In the genomic region with DNA sequence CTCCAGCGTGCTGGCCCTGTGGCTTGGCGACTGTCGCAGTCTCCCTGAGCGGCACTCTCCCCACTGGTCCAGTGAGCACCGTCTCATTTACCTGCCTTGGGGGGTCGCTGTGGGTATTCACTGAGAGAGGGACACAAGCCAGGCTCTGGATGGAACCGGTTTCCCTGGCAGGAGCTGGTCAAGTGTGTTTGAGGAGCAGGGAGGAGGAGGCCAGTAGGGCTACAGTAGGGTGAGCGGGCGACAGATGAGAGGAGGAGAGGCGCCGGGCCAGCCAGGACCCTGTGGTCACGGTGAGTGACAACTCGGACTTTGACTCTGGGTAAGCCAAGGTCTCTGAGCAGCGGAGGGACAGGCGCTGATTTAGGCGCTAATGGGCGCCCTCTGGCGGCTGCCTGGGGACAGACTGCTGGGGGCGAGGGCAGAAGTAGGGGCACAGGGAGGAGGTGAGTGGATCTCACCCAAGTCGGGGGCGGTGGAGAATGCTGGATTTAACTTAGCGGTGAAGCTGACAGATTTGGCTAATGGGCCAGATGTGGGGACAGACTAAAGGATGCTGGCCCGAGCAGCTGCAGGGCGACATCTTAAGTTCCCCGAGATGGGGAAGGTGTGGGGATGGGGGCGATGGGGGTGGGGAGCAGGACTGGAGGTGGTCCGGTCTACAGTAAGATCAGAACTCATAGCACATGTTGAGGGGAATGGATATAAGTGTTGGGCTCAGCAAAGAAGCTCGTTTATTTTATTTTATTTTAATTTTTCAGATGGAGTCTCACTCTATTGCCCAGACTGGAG, we compare ENCODE assay signal across 8 cellular contexts. TPM values are rescaled to one million over a fixed set of nuclear protein-coding genes. Genes with fewer than 3 reads are reported as not detected.
DNase-seq lines count a peak whose midpoint lies in the region; ATAC-seq and TF ChIP-seq lines count a peak whose summit lies in the region.

No MANE protein-coding gene starts in this region.

- DNase-seq in D341Med (ENCODE audit: low spot score) (peak; percentile 88), RWPE2 (ENCODE audit: low spot score) (no peak), foreskin melanocyte (peak; percentile 32), thoracic aorta (ENCODE audit: low spot score) (no peak), HPDE6-E6E7 (ENCODE audit: extremely low spot score) (no peak)
- DNase-seq in activated effector memory CD4-positive, alpha-beta T cell treated with anti-CD3 and anti-CD28 coated beads, Interleukin-2, amount 50 U/mL, for 16 hours, result peak; percentile 93

- H3K27me3 ChIP-seq in KMS-11 (ENCODE audit: insufficient read depth, low read depth) (no peaks in the 10 kb centered on the region), RWPE2 (ENCODE audit: insufficient read depth, poor library complexity, severe bottlenecking) (no peaks in the 10 kb centered on the region), neuron (ENCODE audit: insufficient read depth, low read length) (no peaks in the 10 kb centered on the region), thoracic aorta (replicated peaks; ENCODE audit: insufficient read depth) (no peaks in the 10 kb centered on the region)

- peak overlapping the region; percentile 25; the same call in 1 of the 2 replicates for H3K4me2 ChIP-seq in KMS-11

- H3K27ac ChIP-seq in KMS-11, result no peak overlapping the region; the same call in 1 of the 2 replicates
- H3K27ac ChIP-seq in RWPE2 (ENCODE audit: poor library complexity, severe bottlenecking), result no peak overlapping the region
- H3K27ac ChIP-seq in thoracic aorta, result peak overlapping the region in 1 of 2 donors; percentile 48

- H3K36me3 ChIP-seq in KMS-11 (ENCODE audit: insufficient read depth) (no peaks in the 10 kb centered on the region), RWPE2 (ENCODE audit: low read depth) (peaks cover 11% of the 10 kb centered on the region), neuron (ENCODE audit: insufficient read depth, low read length) (peaks cover 11% of the 10 kb centered on the region), thoracic aorta (no peaks in the 10 kb centered on the region)

- no peak for ATAC-seq in RWPE2 (ENCODE audit: low read depth)
- no peak for ATAC-seq in thoracic aorta (ENCODE audit: insufficient number of reproducible peaks, low FRiP score, low read depth)

- H2AFZ ChIP-seq in KMS-11 (ENCODE audit: low read depth) (0 out of 2 replicates have a peak overlapping the region, but pooled peaks have one; percentile 9), neuron (ENCODE audit: low read depth, low read length) (peak overlapping the region; percentile 39)

- no peak overlapping the region for H3K9ac ChIP-seq in KMS-11

- no peaks in the 10 kb centered on the region for H3K9me3 ChIP-seq in RWPE2 (ENCODE audit: severe bottlenecking)
- no peaks in the 10 kb centered on the region for H3K9me3 ChIP-seq in neuron (ENCODE audit: low read length)
- no peaks in the 10 kb centered on the region for H3K9me3 ChIP-seq in thoracic aorta

- H3K4me3 ChIP-seq in KMS-11 (IDR thresholded peaks at IDR 0.05; ENCODE audit: insufficient read depth, low read depth, low read length), result no peak overlapping the region
- H3K4me3 ChIP-seq in RWPE2 (ENCODE audit: severe bottlenecking), result no peak overlapping the region
- peak overlapping the region; percentile 27 for H3K4me3 ChIP-seq in neuron (ENCODE audit: low read length)
- H3K4me3 ChIP-seq in thoracic aorta, result peak overlapping the region; percentile 33

- H3K79me2 ChIP-seq in KMS-11 (ENCODE audit: insufficient read depth, low read depth), result peaks cover 8% of the 10 kb centered on the region; the same call in 1 of the 2 replicates

- TF ChIP-seq CTCF in KMS-11 (conservative IDR thresholded peaks at IDR 0.05; ENCODE audit: low read depth, low read length) (peak; percentile 93), RWPE2 (IDR thresholded peaks at IDR 0.05; ENCODE audit: poor library complexity, severe bottlenecking) (peak; percentile 91), thoracic aorta (IDR thresholded peaks at IDR 0.05) (peak; percentile 92)

- peaks cover 18% of the 10 kb centered on the region for H3K4me1 ChIP-seq in KMS-11 (ENCODE audit: low read depth, poor library complexity, severe bottlenecking)
- H3K4me1 ChIP-seq in RWPE2 (ENCODE audit: insufficient read depth, poor library complexity, severe bottlenecking), result no peaks in the 10 kb centered on the region
- peaks cover 7% of the 10 kb centered on the region for H3K4me1 ChIP-seq in neuron (ENCODE audit: insufficient read depth, low read length)
- peaks cover 5 to 10% of the 10 kb centered on the region in 2 donors for H3K4me1 ChIP-seq in thoracic aorta (ENCODE audit: control insufficient read depth in 1 of 2, low read depth in 2 of 2)

- no peaks in the 10 kb centered on the region for H4K20me1 ChIP-seq in KMS-11 (ENCODE audit: insufficient read depth)

RNA-seq across cellular contexts. Expression of gene PRMT1, which starts 4.7 kb away (rescaled TPM):
- total RNA-seq in thoracic aorta, result 100 to 1,000 TPM; 116 to 118 TPM

RNA-seq across cellular contexts. Expression of gene BCL2L12, which starts 6.6 kb away (rescaled TPM):
- total RNA-seq in thoracic aorta, result 1 to 10 TPM; 2.5 to 3.0 TPM

RNA-seq across cellular contexts. Expression of gene IRF3, which starts 6.7 kb away (rescaled TPM):
- total RNA-seq in thoracic aorta, result 10 to 100 TPM; 33.2 to 52.9 TPM

RNA-seq across cellular contexts. Expression of gene ADM5, which starts 17.1 kb away (rescaled TPM):
- total RNA-seq in thoracic aorta, result 1 to 10 TPM; 2.8 to 6.4 TPM

RNA-seq across cellular contexts. Expression of gene CPT1C, which starts 18.6 kb away (rescaled TPM):
- total RNA-seq in thoracic aorta, result 1 to 10 TPM; 2.5 to 3.9 TPM

Comparison
In these comparisons a context has a peak if more than half of its experiments do, and no peak if none do; other contexts are left out.
1. DNase-seq: peak in D341Med (single experiment), activated effector memory CD4-positive, alpha-beta T cell treated with anti-CD3 and anti-CD28 coated beads, Interleukin-2, amount 50 U/mL, for 16 hours (single experiment) and foreskin melanocyte (single experiment); none in RWPE2 (single experiment), thoracic aorta (single experiment) and HPDE6-E6E7 (single experiment).
2. H3K4me3 ChIP-seq: peak in neuron (single experiment) and thoracic aorta (single experiment); none in KMS-11 (single experiment) and RWPE2 (single experiment).
3. Peak in every context shown above with its lines, with median percentiles within 50 percentile points of each other: CTCF ChIP-seq.